ENCODE assay signal across 2 cellular contexts in the genomic region with DNA sequence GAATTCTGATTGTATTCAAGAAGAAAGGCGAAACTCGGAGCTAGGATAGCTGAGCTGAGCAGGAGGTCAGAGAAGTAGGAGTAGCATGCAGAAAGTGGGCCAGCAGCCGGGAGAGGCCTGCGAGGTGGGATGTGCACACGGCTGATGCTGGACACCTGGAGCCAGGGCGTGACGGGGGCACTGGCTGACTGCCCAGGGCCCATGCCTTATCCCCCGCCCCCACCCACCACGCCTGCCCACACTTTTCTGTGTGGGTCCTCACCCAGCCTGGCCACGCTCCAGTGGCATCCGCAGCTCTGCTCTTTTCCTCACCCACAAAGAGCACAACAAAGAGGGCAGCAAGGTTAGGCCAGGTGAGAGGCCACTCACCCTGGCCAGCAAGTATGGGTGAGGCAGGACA.
TF ChIP-seq lines count a peak whose summit lies in the region.

No MANE protein-coding gene starts in this region.

TF ChIP-seq in SK-N-SH, 30 proteins besides CTCF, POLR2A, EP300 and RAD21 (continued from another document):
- TF ChIP-seq, protein P1, sequence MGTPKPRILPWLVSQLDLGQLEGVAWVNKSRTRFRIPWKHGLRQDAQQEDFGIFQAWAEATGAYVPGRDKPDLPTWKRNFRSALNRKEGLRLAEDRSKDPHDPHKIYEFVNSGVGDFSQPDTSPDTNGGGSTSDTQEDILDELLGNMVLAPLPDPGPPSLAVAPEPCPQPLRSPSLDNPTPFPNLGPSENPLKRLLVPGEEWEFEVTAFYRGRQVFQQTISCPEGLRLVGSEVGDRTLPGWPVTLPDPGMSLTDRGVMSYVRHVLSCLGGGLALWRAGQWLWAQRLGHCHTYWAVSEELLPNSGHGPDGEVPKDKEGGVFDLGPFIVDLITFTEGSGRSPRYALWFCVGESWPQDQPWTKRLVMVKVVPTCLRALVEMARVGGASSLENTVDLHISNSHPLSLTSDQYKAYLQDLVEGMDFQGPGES (IDR thresholded peaks at IDR 0.05; ENCODE audit: low read depth, low read length), result no peak
- TF ChIP-seq GATA2 (CRISPR knock-in tag; IDR thresholded peaks at IDR 0.05), result no peak
- TF ChIP-seq CHD2 (IDR thresholded peaks at IDR 0.05; ENCODE audit: low read length, partially characterized antibody), result no peak
- TF ChIP-seq, protein P2, sequence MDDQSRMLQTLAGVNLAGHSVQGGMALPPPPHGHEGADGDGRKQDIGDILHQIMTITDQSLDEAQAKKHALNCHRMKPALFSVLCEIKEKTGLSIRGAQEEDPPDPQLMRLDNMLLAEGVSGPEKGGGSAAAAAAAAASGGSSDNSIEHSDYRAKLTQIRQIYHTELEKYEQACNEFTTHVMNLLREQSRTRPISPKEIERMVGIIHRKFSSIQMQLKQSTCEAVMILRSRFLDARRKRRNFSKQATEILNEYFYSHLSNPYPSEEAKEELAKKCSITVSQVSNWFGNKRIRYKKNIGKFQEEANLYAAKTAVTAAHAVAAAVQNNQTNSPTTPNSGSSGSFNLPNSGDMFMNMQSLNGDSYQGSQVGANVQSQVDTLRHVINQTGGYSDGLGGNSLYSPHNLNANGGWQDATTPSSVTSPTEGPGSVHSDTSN (IDR thresholded peaks at IDR 0.05), result no peak
- no peak for TF ChIP-seq TAF1 (IDR thresholded peaks at IDR 0.05; ENCODE audit: borderline replicate concordance, low read depth, low read length)
- no peak for TF ChIP-seq SMC3 (IDR thresholded peaks at IDR 0.05; ENCODE audit: low read depth, low read length)
- TF ChIP-seq, protein P3, sequence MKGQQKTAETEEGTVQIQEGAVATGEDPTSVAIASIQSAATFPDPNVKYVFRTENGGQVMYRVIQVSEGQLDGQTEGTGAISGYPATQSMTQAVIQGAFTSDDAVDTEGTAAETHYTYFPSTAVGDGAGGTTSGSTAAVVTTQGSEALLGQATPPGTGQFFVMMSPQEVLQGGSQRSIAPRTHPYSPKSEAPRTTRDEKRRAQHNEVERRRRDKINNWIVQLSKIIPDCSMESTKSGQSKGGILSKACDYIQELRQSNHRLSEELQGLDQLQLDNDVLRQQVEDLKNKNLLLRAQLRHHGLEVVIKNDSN (IDR thresholded peaks at IDR 0.05; ENCODE audit: borderline replicate concordance, low read depth), result no peak
- TF ChIP-seq, protein P4, sequence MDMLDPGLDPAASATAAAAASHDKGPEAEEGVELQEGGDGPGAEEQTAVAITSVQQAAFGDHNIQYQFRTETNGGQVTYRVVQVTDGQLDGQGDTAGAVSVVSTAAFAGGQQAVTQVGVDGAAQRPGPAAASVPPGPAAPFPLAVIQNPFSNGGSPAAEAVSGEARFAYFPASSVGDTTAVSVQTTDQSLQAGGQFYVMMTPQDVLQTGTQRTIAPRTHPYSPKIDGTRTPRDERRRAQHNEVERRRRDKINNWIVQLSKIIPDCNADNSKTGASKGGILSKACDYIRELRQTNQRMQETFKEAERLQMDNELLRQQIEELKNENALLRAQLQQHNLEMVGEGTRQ (IDR thresholded peaks at IDR 0.05; ENCODE audit: borderline replicate concordance, low read depth, low read length), result no peak
- TF ChIP-seq, protein P5, sequence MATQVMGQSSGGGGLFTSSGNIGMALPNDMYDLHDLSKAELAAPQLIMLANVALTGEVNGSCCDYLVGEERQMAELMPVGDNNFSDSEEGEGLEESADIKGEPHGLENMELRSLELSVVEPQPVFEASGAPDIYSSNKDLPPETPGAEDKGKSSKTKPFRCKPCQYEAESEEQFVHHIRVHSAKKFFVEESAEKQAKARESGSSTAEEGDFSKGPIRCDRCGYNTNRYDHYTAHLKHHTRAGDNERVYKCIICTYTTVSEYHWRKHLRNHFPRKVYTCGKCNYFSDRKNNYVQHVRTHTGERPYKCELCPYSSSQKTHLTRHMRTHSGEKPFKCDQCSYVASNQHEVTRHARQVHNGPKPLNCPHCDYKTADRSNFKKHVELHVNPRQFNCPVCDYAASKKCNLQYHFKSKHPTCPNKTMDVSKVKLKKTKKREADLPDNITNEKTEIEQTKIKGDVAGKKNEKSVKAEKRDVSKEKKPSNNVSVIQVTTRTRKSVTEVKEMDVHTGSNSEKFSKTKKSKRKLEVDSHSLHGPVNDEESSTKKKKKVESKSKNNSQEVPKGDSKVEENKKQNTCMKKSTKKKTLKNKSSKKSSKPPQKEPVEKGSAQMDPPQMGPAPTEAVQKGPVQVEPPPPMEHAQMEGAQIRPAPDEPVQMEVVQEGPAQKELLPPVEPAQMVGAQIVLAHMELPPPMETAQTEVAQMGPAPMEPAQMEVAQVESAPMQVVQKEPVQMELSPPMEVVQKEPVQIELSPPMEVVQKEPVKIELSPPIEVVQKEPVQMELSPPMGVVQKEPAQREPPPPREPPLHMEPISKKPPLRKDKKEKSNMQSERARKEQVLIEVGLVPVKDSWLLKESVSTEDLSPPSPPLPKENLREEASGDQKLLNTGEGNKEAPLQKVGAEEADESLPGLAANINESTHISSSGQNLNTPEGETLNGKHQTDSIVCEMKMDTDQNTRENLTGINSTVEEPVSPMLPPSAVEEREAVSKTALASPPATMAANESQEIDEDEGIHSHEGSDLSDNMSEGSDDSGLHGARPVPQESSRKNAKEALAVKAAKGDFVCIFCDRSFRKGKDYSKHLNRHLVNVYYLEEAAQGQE (IDR thresholded peaks at IDR 0.05; ENCODE audit: low read depth, low read length), result no peak
- no peak for TF ChIP-seq RCOR1 (IDR thresholded peaks at IDR 0.05; ENCODE audit: low read length)
- TF ChIP-seq EZH2phosphoT487 (IDR thresholded peaks at IDR 0.05; ENCODE audit: borderline replicate concordance, low read depth), result no peak
- no peak for TF ChIP-seq NRF1 (IDR thresholded peaks at IDR 0.05; ENCODE audit: low read depth, low read length)

TF ChIP-seq in SK-N-SH treated with all-trans-retinoic acid at 6 μM for 48 hours, 23 proteins besides CTCF, POLR2A, EP300 and RAD21 (continued from another document):
- TF ChIP-seq POU6F1 (CRISPR knock-in tag; IDR thresholded peaks at IDR 0.05; ENCODE audit: borderline replicate concordance, low read depth) (no peak), ZNF70 (CRISPR knock-in tag; IDR thresholded peaks at IDR 0.05) (no peak), GLIS3 (CRISPR knock-in tag; IDR thresholded peaks at IDR 0.05) (no peak), ARNTL (CRISPR knock-in tag; IDR thresholded peaks at IDR 0.05; ENCODE audit: borderline replicate concordance, low read depth) (no peak), BACH2 (CRISPR knock-in tag; IDR thresholded peaks at IDR 0.05; ENCODE audit: borderline replicate concordance) (no peak), ZNF8 (CRISPR knock-in tag; IDR thresholded peaks at IDR 0.05) (no peak), TSHZ2 (CRISPR knock-in tag; IDR thresholded peaks at IDR 0.05) (no peak), PPARA (CRISPR knock-in tag; IDR thresholded peaks at IDR 0.05; ENCODE audit: borderline replicate concordance) (no peak), ZNF565 (CRISPR knock-in tag; conservative IDR thresholded peaks at IDR 0.05; ENCODE audit: low read depth) (no peak), RARB (CRISPR knock-in tag; IDR thresholded peaks at IDR 0.05) (no peak), ZFP3 (CRISPR knock-in tag; IDR thresholded peaks at IDR 0.05) (no peak), TOX (CRISPR knock-in tag; IDR thresholded peaks at IDR 0.05; ENCODE audit: borderline replicate concordance) (no peak), SNAI2 (CRISPR knock-in tag; IDR thresholded peaks at IDR 0.05) (no peak)
- TF ChIP-seq, protein P6, sequence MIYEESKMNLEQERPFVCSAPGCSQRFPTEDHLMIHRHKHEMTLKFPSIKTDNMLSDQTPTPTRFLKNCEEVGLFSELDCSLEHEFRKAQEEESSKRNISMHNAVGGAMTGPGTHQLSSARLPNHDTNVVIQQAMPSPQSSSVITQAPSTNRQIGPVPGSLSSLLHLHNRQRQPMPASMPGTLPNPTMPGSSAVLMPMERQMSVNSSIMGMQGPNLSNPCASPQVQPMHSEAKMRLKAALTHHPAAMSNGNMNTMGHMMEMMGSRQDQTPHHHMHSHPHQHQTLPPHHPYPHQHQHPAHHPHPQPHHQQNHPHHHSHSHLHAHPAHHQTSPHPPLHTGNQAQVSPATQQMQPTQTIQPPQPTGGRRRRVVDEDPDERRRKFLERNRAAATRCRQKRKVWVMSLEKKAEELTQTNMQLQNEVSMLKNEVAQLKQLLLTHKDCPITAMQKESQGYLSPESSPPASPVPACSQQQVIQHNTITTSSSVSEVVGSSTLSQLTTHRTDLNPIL (CRISPR knock-in tag; IDR thresholded peaks at IDR 0.05; ENCODE audit: low read depth), result no peak
